9 cellular contexts compared by ENCODE assay signal in genomic region chr15:73602444-73602843, GRCh38. TPM values are rescaled to one million over a fixed set of nuclear protein-coding genes. Genes with fewer than 3 reads are reported as not detected.
DNase-seq lines count a peak whose midpoint lies in the region; ATAC-seq and TF ChIP-seq lines count a peak whose summit lies in the region.
"Had no signal": no experiment of that assay in that cellular context is flagged by ENCODE, and none has a peak within 500 bp of the region (broad histone marks: within the 10 kb centered on the region; RNA-seq: fewer than 3 reads in every experiment).

No MANE protein-coding gene starts in this region.

- no peak overlapping the region for H3K4me3 ChIP-seq in lower lobe of right lung

- intact Hi-C loops in lower lobe of right lung (cut with DNase I) = no loop called here

- peaks cover 78% of the 10 kb centered on the region for H3K4me1 ChIP-seq in lower lobe of right lung

- no peaks in the 10 kb centered on the region for H3K9me3 ChIP-seq in lower lobe of right lung

- H3K27ac ChIP-seq in caudate nucleus (ENCODE audit: low read depth, low read length) (peak overlapping the region; percentile 48), lower lobe of right lung (peak overlapping the region; percentile 34), temporal lobe (ENCODE audit: low read depth, low read length) (peak overlapping the region; percentile 72)

- TF ChIP-seq CTCF in lower lobe of right lung (IDR thresholded peaks at IDR 0.05) = no peak

- H3K36me3 ChIP-seq in lower lobe of right lung = no peaks in the 10 kb centered on the region

- DNase-seq in KG1 (lab: John Stamatoyannopoulos, UW) (peak; percentile 31), caudate nucleus (lab: John Stamatoyannopoulos, UW) (no peak), lower lobe of right lung (no peak), HuH-7 (ENCODE audit: low spot score) (no peak)
- DNase-seq in stimulated activated CD4-positive, alpha-beta T cell treated with anti-CD3 and anti-CD28 coated beads, Interleukin-4, amount 100 ng/mL, for 1 hour = no peak
- DNase-seq: activated naive CD4-positive, alpha-beta T cell treated with anti-CD3 and anti-CD28 coated beads, Interleukin-2, amount 10 ng/mL, durations not matched to agents 7 days and 5 days; naive B cell had no signal

- H3K27me3 ChIP-seq in lower lobe of right lung (ENCODE audit: low read depth) = no peaks in the 10 kb centered on the region

- peak in 1 of 2 donors; percentile 21 for ATAC-seq in lower lobe of right lung
- no peak for ATAC-seq in GM21825 (IDR thresholded peaks at IDR 0.05; ENCODE audit: unreplicated experiment)

RNA-seq across cellular contexts. Expression of gene NPTN, which starts 30.7 kb away (rescaled TPM):
- 138 TPM for total RNA-seq in lower lobe of right lung
- 80.2 TPM for total RNA-seq in temporal lobe
